Comparison of ENCODE assay signal across 16 cellular contexts in genomic region chr4:151427268-151427667, GRCh38.
"Had no signal": no experiment of that assay in that cellular context is flagged by ENCODE, and none has a peak within 500 bp of the region (broad histone marks: within the 10 kb centered on the region; RNA-seq: fewer than 3 reads in every experiment).

No MANE protein-coding gene starts in this region.

- ATAC-seq: esophagus mucosa; heart right ventricle; left lobe of liver; lower lobe of right lung; right lobe of liver; stimulated activated naive CD8-positive, alpha-beta T cell treated with anti-CD3 and anti-CD28 coated beads, Interleukin-15, Interleukin-2, amounts not matched to agents 100 U/mL and 50 U/mL, for 24 hours; upper lobe of right lung had no signal

- H3K36me3 ChIP-seq: heart right ventricle, lower lobe of right lung, pancreas, right lobe of liver, tibial artery, upper lobe of right lung, vagina had no signal

- H3K27me3 ChIP-seq: heart right ventricle, pancreas, right lobe of liver, tibial artery, upper lobe of right lung, vagina had no signal

- H3K9me3 ChIP-seq: lower lobe of right lung, pancreas, right lobe of liver, tibial artery, upper lobe of right lung, vagina had no signal

- H3K27ac ChIP-seq: lower lobe of right lung, pancreas, right lobe of liver, tibial artery, upper lobe of right lung, vagina had no signal

- H3K4me3 ChIP-seq: heart right ventricle, lower lobe of right lung, pancreas, right lobe of liver, tibial artery, upper lobe of right lung, vagina had no signal

- H3K4me1 ChIP-seq: lower lobe of right lung, upper lobe of right lung had no signal

- DNase-seq: effector memory CD4-positive, alpha-beta T cell; heart right ventricle; hypothalamus; islet precursor cell; lower lobe of right lung; naive B cell; occipital lobe; pancreas; right lobe of liver; stimulated activated CD4-positive, alpha-beta T cell treated with anti-CD3 and anti-CD28 coated beads, Interleukin-12 subunit alpha, Interleukin-12 subunit beta, amount 100 ng/mL, for 4 hours; stimulated activated naive CD8-positive, alpha-beta T cell treated with anti-CD3 and anti-CD28 coated beads, Interleukin-15, Interleukin-2, amounts not matched to agents 100 U/mL and 50 U/mL, for 24 hours; tibial artery; upper lobe of right lung had no signal
